ENCODE assay signal across 1 cellular context in genomic region chr6:43776115-43776798, GRCh38.
TF ChIP-seq lines count a peak whose summit lies in the region.

No MANE protein-coding gene starts in this region.

TF ChIP-seq in IMR-90, 13 proteins besides CTCF, POLR2A, EP300 and RAD21 (continued from another document):
- TF ChIP-seq BHLHE40 (IDR thresholded peaks at IDR 0.05; ENCODE audit: low read depth, low read length) = no peak
- no peak for TF ChIP-seq NFE2L2 (IDR thresholded peaks at IDR 0.05; ENCODE audit: low read depth, low read length)
- no peak for TF ChIP-seq MAZ (IDR thresholded peaks at IDR 0.05; ENCODE audit: borderline replicate concordance, low read depth, low read length)
- no peak for TF ChIP-seq SMC3 (IDR thresholded peaks at IDR 0.05; ENCODE audit: low read depth, low read length)
- no peak for TF ChIP-seq RFX5 (IDR thresholded peaks at IDR 0.05; ENCODE audit: low read depth, low read length)
- TF ChIP-seq CEBPB (IDR thresholded peaks at IDR 0.05; ENCODE audit: low read depth, low read length) = no peak
- no peak for TF ChIP-seq MXI1 (IDR thresholded peaks at IDR 0.05; ENCODE audit: borderline replicate concordance, low read depth, low read length)
TF ChIP-seq in IMR-90: peak in this region for 0.
